Comparison of ENCODE assay signal across 22 cellular contexts in genomic region chr17:29127840-29128239, GRCh38.
"Had no signal": no experiment of that assay in that cellular context is flagged by ENCODE, and none has a peak within 500 bp of the region (broad histone marks: within the 10 kb centered on the region; RNA-seq: fewer than 3 reads in every experiment).

No MANE protein-coding gene starts in this region.

- H3K36me3 ChIP-seq: adrenal gland, brain microvascular endothelial cell, uterus had no signal

- ATAC-seq: stimulated activated naive B cell treated with anti-CD40 and anti-IgM and Interleukin-4, amounts not matched to agents 10 μg/mL and 1 μg/mL and 100 μg/mL, for 72 hours had no signal

- DNase-seq: activated CD4-positive, alpha-beta T cell treated with anti-CD3 and anti-CD28 coated beads for 1 hour; activated CD4-positive, alpha-beta T cell treated with anti-CD3 and anti-CD28 coated beads, Interleukin-2, amount 50 U/mL, for 4 hours; activated CD8-positive, alpha-beta memory T cell treated with anti-CD3 and anti-CD28 coated beads for 24 hours; activated CD8-positive, alpha-beta memory T cell treated with anti-CD3 and anti-CD28 coated beads, Interleukin-2, amount 50 U/mL, for 4 hours; activated naive CD4-positive, alpha-beta T cell; activated T-cell treated with anti-CD3 and anti-CD28 coated beads, Interleukin-2, amount 50 U/mL, for 24 hours; adrenal gland; brain microvascular endothelial cell; cerebellar nuclear complex; hippocampal formation; occipital lobe; sigmoid colon; stimulated activated CD4-positive, alpha-beta T cell treated with anti-CD3 and anti-CD28 coated beads, Interleukin-2, amount 100 ng/mL, for 48 hours; stimulated activated CD8-positive, alpha-beta memory T cell treated with anti-CD3 and anti-CD28 coated beads, Interleukin-4, amount 100 ng/mL, for 48 hours; stimulated activated naive B cell treated with anti-CD40 and anti-IgM and Interleukin-4, amounts not matched to agents 10 μg/mL and 1 μg/mL and 100 μg/mL, for 72 hours; T-helper 9 cell; testis; trophoblast cell; uterus had no signal

- H3K9me3 ChIP-seq: adrenal gland, ascending aorta, sigmoid colon, testis, uterus had no signal

- H3K27ac ChIP-seq: adrenal gland, brain microvascular endothelial cell, epithelial cell of prostate, sigmoid colon, testis, uterus had no signal

- H3K27me3 ChIP-seq: adrenal gland, ascending aorta, brain microvascular endothelial cell, sigmoid colon, testis, uterus had no signal

- H3K4me3 ChIP-seq: adrenal gland, ascending aorta, coronary artery, sigmoid colon, testis, uterus had no signal
